In genomic region chr2:74024216-74024615, GRCh38 we compare ENCODE assay signal across 1 cellular context.
TF ChIP-seq lines count a peak whose summit lies in the region.

No MANE protein-coding gene starts in this region.

TF ChIP-seq in IMR-90, 13 proteins besides CTCF, POLR2A, EP300 and RAD21:
- no peak for TF ChIP-seq BHLHE40 (IDR thresholded peaks at IDR 0.05; ENCODE audit: low read depth, low read length)
- TF ChIP-seq NFE2L2 (IDR thresholded peaks at IDR 0.05; ENCODE audit: low read depth, low read length) = no peak
- TF ChIP-seq MAZ (IDR thresholded peaks at IDR 0.05; ENCODE audit: borderline replicate concordance, low read depth, low read length) = no peak
- TF ChIP-seq CHD1 (IDR thresholded peaks at IDR 0.05; ENCODE audit: low read depth, low read length) = no peak
- TF ChIP-seq RFX5 (IDR thresholded peaks at IDR 0.05; ENCODE audit: low read depth, low read length) = no peak
- no peak for TF ChIP-seq SMC3 (IDR thresholded peaks at IDR 0.05; ENCODE audit: low read depth, low read length)
- TF ChIP-seq FOS (IDR thresholded peaks at IDR 0.05; ENCODE audit: low read depth, low read length) = no peak
- no peak for TF ChIP-seq CEBPB (IDR thresholded peaks at IDR 0.05; ENCODE audit: low read depth, low read length)
TF ChIP-seq in IMR-90: peak in this region for 0.
